In genomic region chr14:80996049-80996901, GRCh38 we compare ENCODE assay signal across 9 cellular contexts. TPM values are rescaled to one million over a fixed set of nuclear protein-coding genes. Genes with fewer than 3 reads are reported as not detected.
DNase-seq lines count a peak whose midpoint lies in the region; ATAC-seq and TF ChIP-seq lines count a peak whose summit lies in the region.
"Had no signal": no experiment of that assay in that cellular context is flagged by ENCODE, and none has a peak within 500 bp of the region (broad histone marks: within the 10 kb centered on the region; RNA-seq: fewer than 3 reads in every experiment).

No MANE protein-coding gene starts in this region.

- no peaks in the 10 kb centered on the region for H3K4me1 ChIP-seq in OCI-LY1 (ENCODE audit: insufficient read depth, low read length, severe bottlenecking)

- H3K27me3 Mint-ChIP-seq in immature natural killer cell (ENCODE audit: low read depth in 3 of 3): peaks cover 3 to 13% (median 10%) of the 10 kb centered on the region in 3 donors

- H3K4me3 ChIP-seq in OCI-LY1 (ENCODE audit: low read depth, low read length, poor library complexity, severe bottlenecking): no peak overlapping the region
- no peak overlapping the region for H3K4me3 ChIP-seq in brain microvascular endothelial cell (ENCODE audit: low read depth, low read length)
- H3K4me3 ChIP-seq: BLaER1 treated with 17β-estradiol and CSF1 and Interleukin-3, amounts not matched to agents 10 nM and 100 nM had no signal

- H3K27ac ChIP-seq in OCI-LY1 (ENCODE audit: low read depth, low read length, poor library complexity, severe bottlenecking): no peak overlapping the region
- H3K27ac ChIP-seq in brain microvascular endothelial cell: no peak overlapping the region
- H3K27ac ChIP-seq: BLaER1 treated with 17β-estradiol and CSF1 and Interleukin-3, amounts not matched to agents 10 nM and 100 nM had no signal

- H3K4me1 Mint-ChIP-seq in immature natural killer cell: no peaks in the 10 kb centered on the region

- ATAC-seq in GM21390 (IDR thresholded peaks at IDR 0.05; ENCODE audit: unreplicated experiment): peak; percentile 92

- H4K20me1 ChIP-seq in OCI-LY1 (ENCODE audit: insufficient read depth, low read length): no peaks in the 10 kb centered on the region
- H4K20me1 ChIP-seq: BLaER1 treated with 17β-estradiol and CSF1 and Interleukin-3, amounts not matched to agents 10 nM and 100 nM had no signal

- H3K9me2 ChIP-seq in OCI-LY1 (ENCODE audit: low read depth, low read length): no peaks in the 10 kb centered on the region

- no peak overlapping the region for H3K4me2 ChIP-seq in OCI-LY1 (ENCODE audit: low read length)

- in situ Hi-C loops in brain microvascular endothelial cell (cut with HindIII; ENCODE audit: low pct_ligation_motif_present, low sequenced_read_pairs): no loop called here

- no peak overlapping the region for H3K9ac ChIP-seq in OCI-LY1 (ENCODE audit: low read length)
- H3K9ac ChIP-seq: BLaER1 treated with 17β-estradiol and CSF1 and Interleukin-3, amounts not matched to agents 10 nM and 100 nM had no signal

- no peak overlapping the region for H3K4me3 Mint-ChIP-seq in immature natural killer cell

- H3K9me3 Mint-ChIP-seq in immature natural killer cell: no peaks in the 10 kb centered on the region

- peak; percentile 25 for DNase-seq in NCI-H2171 treated with DMSO at 0.1 percent for 48 hours (lab: John Stamatoyannopoulos, UW)
- no peak for DNase-seq in NCI-H2171 (lab: John Stamatoyannopoulos, UW)
- peak; percentile 44 for DNase-seq in HuH-7.5 (ENCODE audit: low spot score)
- DNase-seq in brain microvascular endothelial cell: peak; percentile 72
- peak; percentile 6 to 43 (median 28) for DNase-seq in immature natural killer cell
- peak; percentile 29 for DNase-seq in stimulated activated CD8-positive, alpha-beta memory T cell treated with anti-CD3 and anti-CD28 coated beads, Interleukin-4, amount 100 ng/mL, for 48 hours

- H2AFZ ChIP-seq in OCI-LY1 (ENCODE audit: low read length): no peak overlapping the region

- H3K27ac Mint-ChIP-seq in immature natural killer cell: no peak overlapping the region

- no peaks in the 10 kb centered on the region for H3K9me3 ChIP-seq in OCI-LY1 (ENCODE audit: low read length)
- H3K9me3 ChIP-seq: BLaER1 treated with 17β-estradiol and CSF1 and Interleukin-3, amounts not matched to agents 10 nM and 100 nM had no signal

- no peaks in the 10 kb centered on the region for H3K36me3 ChIP-seq in OCI-LY1 (ENCODE audit: insufficient read depth, low read length)
- H3K36me3 ChIP-seq in brain microvascular endothelial cell (replicated peaks): no peaks in the 10 kb centered on the region
- H3K36me3 ChIP-seq: BLaER1 treated with 17β-estradiol and CSF1 and Interleukin-3, amounts not matched to agents 10 nM and 100 nM had no signal

- no peaks in the 10 kb centered on the region for H3F3A ChIP-seq in OCI-LY1 (ENCODE audit: insufficient read depth, low read length)

- H3K79me2 ChIP-seq in OCI-LY1 (ENCODE audit: insufficient read depth, low read length): no peaks in the 10 kb centered on the region

- peaks cover 4% of the 10 kb centered on the region; the same call in 1 of the 2 replicates for H3K27me3 ChIP-seq in OCI-LY1 (ENCODE audit: insufficient read depth, low read length)
- H3K27me3 ChIP-seq in brain microvascular endothelial cell (replicated peaks): peaks cover 3% of the 10 kb centered on the region
- H3K27me3 ChIP-seq: BLaER1 treated with 17β-estradiol and CSF1 and Interleukin-3, amounts not matched to agents 10 nM and 100 nM had no signal

- peak; percentile 78 for TF ChIP-seq CTCF in OCI-LY1 (IDR thresholded peaks at IDR 0.05; ENCODE audit: low read length)
- peak; percentile 77 for TF ChIP-seq CTCF in brain microvascular endothelial cell (IDR thresholded peaks at IDR 0.05; ENCODE audit: low read depth, low read length, missing control alignments)

- H3K36me3 Mint-ChIP-seq in immature natural killer cell: no peaks in the 10 kb centered on the region

RNA-seq across cellular contexts. Expression of gene TSHR, which starts 40.9 kb away (rescaled TPM):
- not detected for polyA plus RNA-seq in immature natural killer cell

RNA-seq across cellular contexts. Expression of gene CEP128, which starts 54.7 kb away (rescaled TPM):
- polyA plus RNA-seq in immature natural killer cell: 1 to 10 TPM; 1.6 to 5.0 (median 2.0) TPM
